31 cellular contexts compared by ENCODE assay signal in the genomic region with DNA sequence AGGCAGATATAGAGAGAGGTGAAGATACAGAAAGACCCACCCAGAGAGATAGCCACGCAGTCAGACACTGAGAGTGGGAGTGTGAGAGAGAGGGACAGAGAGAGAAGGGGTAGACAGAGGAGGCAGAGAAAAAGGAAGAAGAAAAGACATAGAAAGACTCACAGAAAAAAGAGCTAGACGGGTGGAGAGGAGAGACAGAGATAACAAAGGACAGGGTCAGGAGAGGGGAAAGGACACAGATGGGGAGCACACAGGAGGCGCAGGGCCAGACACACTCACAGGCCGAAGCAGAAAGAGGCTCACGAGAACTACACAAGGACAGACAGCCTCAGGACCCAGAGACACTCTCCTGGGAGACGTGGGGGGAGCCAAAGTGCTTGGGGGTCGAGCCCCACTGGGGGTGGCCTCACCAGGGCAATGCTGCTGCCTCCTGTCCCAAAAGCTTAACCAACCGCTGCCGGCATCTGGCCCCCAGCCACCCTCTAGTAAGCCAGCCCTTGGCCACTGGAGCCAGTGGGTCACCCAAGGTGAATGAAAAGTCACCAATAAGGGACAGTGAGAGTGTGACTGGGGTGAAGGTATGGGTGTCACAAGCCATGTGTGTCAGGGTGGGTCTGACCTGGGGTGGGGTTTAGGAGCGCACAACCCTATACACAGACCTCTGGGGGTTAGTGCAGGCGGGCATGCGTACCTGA. TPM values are rescaled to one million over a fixed set of nuclear protein-coding genes. Genes with fewer than 3 reads are reported as not detected.
"Had no signal": no experiment of that assay in that cellular context is flagged by ENCODE, and none has a peak within 500 bp of the region (broad histone marks: within the 10 kb centered on the region; RNA-seq: fewer than 3 reads in every experiment).

No MANE protein-coding gene starts in this region.

- H3K9me3 Mint-ChIP-seq: activated naive CD4-positive, alpha-beta T cell treated with anti-CD3 and anti-CD28 coated beads, Interleukin-2, amount 10 ng/mL, durations not matched to agents 7 days and 5 days; activated T-cell treated with anti-CD3 and anti-CD28 coated beads, Interleukin-2, amount 50 U/mL, for 4 hours; activated T-helper 2 cell treated with anti-CD3 and anti-CD28 coated beads, Interferon-gamma antibody, Interleukin-2, Interleukin-4, amounts not matched to agents 10 μg/mL and 5 μg/mL and 100 μg/mL, durations not matched to agents 14 hours and 24 hours and 36 hours; effector memory CD8-positive, alpha-beta T cell; stimulated activated naive B cell treated with anti-CD40 and anti-IgM and Interleukin-4, amounts not matched to agents 10 μg/mL and 1 μg/mL and 100 μg/mL, for 72 hours; T-helper 1 cell treated with Interleukin-12 subunit alpha and Interleukin-12 subunit beta and Interleukin-4 antibody, amounts not matched to agents 30 μg/mL and 1 μg/mL, for 36 hours; WTC11 had no signal

- H3K4me3 ChIP-seq: colonic mucosa, dorsolateral prefrontal cortex, esophagus squamous epithelium, gastroesophageal sphincter, lower lobe of right lung, mucosa of descending colon, uterus had no signal

- DNase-seq: activated CD4-positive, alpha-beta T cell treated with anti-CD3 and anti-CD28 coated beads for 36 hours; activated CD4-positive, alpha-beta T cell treated with anti-CD3 and anti-CD28 coated beads, Interleukin-2, amount 50 U/mL, for 4 hours; activated CD8-positive, alpha-beta memory T cell treated with anti-CD3 and anti-CD28 coated beads for 24 hours; activated CD8-positive, alpha-beta memory T cell treated with anti-CD3 and anti-CD28 coated beads, Interleukin-2, amount 50 U/mL, for 4 hours; activated naive CD4-positive, alpha-beta T cell treated with anti-CD3 and anti-CD28 coated beads, Interleukin-2, amount 10 ng/mL, durations not matched to agents 7 days and 5 days; activated T-cell treated with anti-CD3 and anti-CD28 coated beads, Interleukin-2, amount 50 U/mL, for 4 hours; amygdala; colonic mucosa; dorsolateral prefrontal cortex; effector memory CD8-positive, alpha-beta T cell; esophagus squamous epithelium; head of caudate nucleus; hypothalamus; lower lobe of right lung; mesendoderm; mucosa of descending colon; posterior cingulate gyrus; stimulated activated CD4-positive, alpha-beta T cell treated with anti-CD3 and anti-CD28 coated beads, Interleukin-2, amount 100 ng/mL, for 48 hours; stimulated activated CD8-positive, alpha-beta memory T cell treated with anti-CD3 and anti-CD28 coated beads, Interleukin-4, amount 100 ng/mL, for 48 hours; stimulated activated naive B cell treated with anti-CD40 and anti-IgM and Interleukin-4, amounts not matched to agents 10 μg/mL and 1 μg/mL and 100 μg/mL, for 72 hours; T1000; trophoblast cell; uterus had no signal

- H3K27ac Mint-ChIP-seq: activated CD4-positive, alpha-beta T cell treated with anti-CD3 and anti-CD28 coated beads for 36 hours; activated naive CD4-positive, alpha-beta T cell treated with anti-CD3 and anti-CD28 coated beads, Interleukin-2, amount 10 ng/mL, durations not matched to agents 7 days and 5 days; activated T-helper 2 cell treated with anti-CD3 and anti-CD28 coated beads, Interferon-gamma antibody, Interleukin-2, Interleukin-4, amounts not matched to agents 10 μg/mL and 5 μg/mL and 100 μg/mL, durations not matched to agents 14 hours and 24 hours and 36 hours; effector memory CD8-positive, alpha-beta T cell; stimulated activated naive B cell treated with anti-CD40 and anti-IgM and Interleukin-4, amounts not matched to agents 10 μg/mL and 1 μg/mL and 100 μg/mL, for 72 hours; T-helper 1 cell treated with Interleukin-12 subunit alpha and Interleukin-12 subunit beta and Interleukin-4 antibody, amounts not matched to agents 30 μg/mL and 1 μg/mL, for 36 hours; WTC11 had no signal

- H3K36me3 ChIP-seq: colonic mucosa, esophagus squamous epithelium, gastroesophageal sphincter, lower lobe of right lung, uterus had no signal

- H3K9me3 ChIP-seq: colonic mucosa, esophagus squamous epithelium, gastroesophageal sphincter, lower lobe of right lung, mucosa of descending colon, uterus had no signal

- H3K4me1 ChIP-seq: colonic mucosa had no signal

- H3K4me3 Mint-ChIP-seq: activated CD4-positive, alpha-beta T cell treated with anti-CD3 and anti-CD28 coated beads for 36 hours; activated naive CD4-positive, alpha-beta T cell treated with anti-CD3 and anti-CD28 coated beads, Interleukin-2, amount 10 ng/mL, durations not matched to agents 7 days and 5 days; activated T-cell treated with anti-CD3 and anti-CD28 coated beads, Interleukin-2, amount 50 U/mL, for 4 hours; effector memory CD8-positive, alpha-beta T cell; stimulated activated naive B cell treated with anti-CD40 and anti-IgM and Interleukin-4, amounts not matched to agents 10 μg/mL and 1 μg/mL and 100 μg/mL, for 72 hours; T-helper 1 cell treated with Interleukin-12 subunit alpha and Interleukin-12 subunit beta and Interleukin-4 antibody, amounts not matched to agents 30 μg/mL and 1 μg/mL, for 36 hours; WTC11 had no signal

- H3K27ac ChIP-seq: colonic mucosa, dorsolateral prefrontal cortex, esophagus squamous epithelium, gastroesophageal sphincter, lower lobe of right lung, uterus had no signal

- ATAC-seq: activated CD4-positive, alpha-beta T cell treated with anti-CD3 and anti-CD28 coated beads for 36 hours; activated T-cell treated with anti-CD3 and anti-CD28 coated beads, Interleukin-2, amount 50 U/mL, for 4 hours; effector memory CD8-positive, alpha-beta T cell; gastroesophageal sphincter; lower lobe of right lung; mucosa of descending colon; stimulated activated naive B cell treated with anti-CD40 and anti-IgM and Interleukin-4, amounts not matched to agents 10 μg/mL and 1 μg/mL and 100 μg/mL, for 72 hours; WTC11 had no signal

- H3K36me3 Mint-ChIP-seq: activated naive CD4-positive, alpha-beta T cell treated with anti-CD3 and anti-CD28 coated beads, Interleukin-2, amount 10 ng/mL, durations not matched to agents 7 days and 5 days; stimulated activated naive B cell treated with anti-CD40 and anti-IgM and Interleukin-4, amounts not matched to agents 10 μg/mL and 1 μg/mL and 100 μg/mL, for 72 hours; WTC11 had no signal

RNA-seq across cellular contexts. Expression of a gene that starts 3.8 kb away (rescaled TPM):
- total RNA-seq: gastroesophageal sphincter, omental fat pad had no signal

RNA-seq across cellular contexts. Expression of a gene that starts 28.1 kb away (rescaled TPM):
- total RNA-seq: activated T-helper 2 cell treated with anti-CD3 and anti-CD28 coated beads, Interferon-gamma antibody, Interleukin-2, Interleukin-4, amounts not matched to agents 10 μg/mL and 5 μg/mL and 100 μg/mL, durations not matched to agents 14 hours and 24 hours and 36 hours; bronchial epithelial cell; colonic mucosa; esophagus squamous epithelium; gastroesophageal sphincter; lower lobe of right lung; temporal lobe had no signal
- polyA plus RNA-seq: neural cell had no signal
